In genomic region chr9:83069651-83070050, GRCh38 we compare ENCODE assay signal across 26 cellular contexts. TPM values are rescaled to one million over a fixed set of nuclear protein-coding genes. Genes with fewer than 3 reads are reported as not detected.
"Had no signal": no experiment of that assay in that cellular context is flagged by ENCODE, and none has a peak within 500 bp of the region (broad histone marks: within the 10 kb centered on the region; RNA-seq: fewer than 3 reads in every experiment).

No MANE protein-coding gene starts in this region.

- H3K27me3 ChIP-seq: pancreas, sigmoid colon, suprapubic skin, tibial artery, upper lobe of left lung, vagina had no signal

- FAIRE-seq: pancreas, small intestine had no signal

- H3K36me3 Mint-ChIP-seq: memory B cell; naive thymus-derived CD4-positive, alpha-beta T cell; natural killer cell treated with Interleukin-12 subunit alpha and Interleukin-12 subunit beta and Interleukin-15 and Interleukin-18, amount 100 ng/mL, for 72 hours; stimulated activated effector memory CD8-positive, alpha-beta T cell treated with anti-CD3 and anti-CD28 coated beads, Interleukin-12 subunit alpha, Interleukin-12 subunit beta, amount 100 ng/mL, for 72 hours had no signal

- H3K4me3 ChIP-seq: left ventricle myocardium inferior, lung, mucosa of descending colon, pancreas, prostate gland, sigmoid colon, spleen, suprapubic skin, thoracic aorta, tibial artery, upper lobe of left lung, vagina had no signal

- H3K9me3 ChIP-seq: mucosa of descending colon, pancreas, prostate gland, spleen, suprapubic skin, thoracic aorta, tibial artery, upper lobe of left lung, vagina had no signal

- H3K36me3 ChIP-seq: left ventricle myocardium inferior, pancreas, prostate gland, sigmoid colon, spleen, suprapubic skin, thoracic aorta, tibial artery, upper lobe of left lung, vagina had no signal

- H3K27ac ChIP-seq: left ventricle myocardium inferior, pancreas, prostate gland, sigmoid colon, spleen, suprapubic skin, thoracic aorta, tibial artery, upper lobe of left lung, vagina had no signal

- H3K4me1 Mint-ChIP-seq: memory B cell; stimulated activated effector memory CD8-positive, alpha-beta T cell treated with anti-CD3 and anti-CD28 coated beads, Interleukin-12 subunit alpha, Interleukin-12 subunit beta, amount 100 ng/mL, for 72 hours had no signal

- H3K9me3 Mint-ChIP-seq: memory B cell; stimulated activated effector memory CD8-positive, alpha-beta T cell treated with anti-CD3 and anti-CD28 coated beads, Interleukin-12 subunit alpha, Interleukin-12 subunit beta, amount 100 ng/mL, for 72 hours had no signal

- ATAC-seq: mucosa of descending colon; naive thymus-derived CD4-positive, alpha-beta T cell; natural killer cell treated with Interleukin-12 subunit alpha and Interleukin-12 subunit beta and Interleukin-15 and Interleukin-18, amount 100 ng/mL, for 72 hours; pancreas; right cardiac atrium; stimulated activated effector memory CD8-positive, alpha-beta T cell treated with anti-CD3 and anti-CD28 coated beads, Interleukin-12 subunit alpha, Interleukin-12 subunit beta, amount 100 ng/mL, for 72 hours had no signal

- H3K4me3 Mint-ChIP-seq: memory B cell; naive thymus-derived CD4-positive, alpha-beta T cell; natural killer cell treated with Interleukin-12 subunit alpha and Interleukin-12 subunit beta and Interleukin-15 and Interleukin-18, amount 100 ng/mL, for 72 hours; stimulated activated effector memory CD8-positive, alpha-beta T cell treated with anti-CD3 and anti-CD28 coated beads, Interleukin-12 subunit alpha, Interleukin-12 subunit beta, amount 100 ng/mL, for 72 hours; stimulated activated naive CD8-positive, alpha-beta T cell treated with anti-CD3 and anti-CD28 coated beads, Interleukin-15, Interleukin-2, amounts not matched to agents 100 ng/mL and 50 ng/mL, for 24 hours had no signal

- H3K27ac Mint-ChIP-seq: memory B cell; naive thymus-derived CD4-positive, alpha-beta T cell; natural killer cell treated with Interleukin-12 subunit alpha and Interleukin-12 subunit beta and Interleukin-15 and Interleukin-18, amount 100 ng/mL, for 72 hours; stimulated activated effector memory CD8-positive, alpha-beta T cell treated with anti-CD3 and anti-CD28 coated beads, Interleukin-12 subunit alpha, Interleukin-12 subunit beta, amount 100 ng/mL, for 72 hours; stimulated activated naive CD8-positive, alpha-beta T cell treated with anti-CD3 and anti-CD28 coated beads, Interleukin-15, Interleukin-2, amounts not matched to agents 100 ng/mL and 50 ng/mL, for 24 hours had no signal

- DNase-seq: islet precursor cell; left ventricle myocardium inferior; midbrain; mucosa of descending colon; naive thymus-derived CD4-positive, alpha-beta T cell; pancreas; posterior cingulate gyrus; retina; right cardiac atrium; sigmoid colon; small intestine; spleen; stimulated activated CD4-positive, alpha-beta T cell treated with anti-CD3 and anti-CD28 coated beads, Interleukin-4, amount 100 ng/mL, for 24 hours; stimulated activated naive CD4-positive, alpha-beta T cell; tibial artery; upper lobe of left lung had no signal

- H3K4me1 ChIP-seq: left ventricle myocardium inferior, prostate gland, sigmoid colon, spleen, suprapubic skin, tibial artery, vagina had no signal

RNA-seq across cellular contexts. Expression of gene RASEF, which starts 6.7 kb away (rescaled TPM):
- total RNA-seq: myocyte; naive thymus-derived CD4-positive, alpha-beta T cell; natural killer cell treated with Interleukin-12 subunit alpha and Interleukin-12 subunit beta and Interleukin-15 and Interleukin-18, amount 100 ng/mL, for 72 hours had no signal
